In the genomic region with DNA sequence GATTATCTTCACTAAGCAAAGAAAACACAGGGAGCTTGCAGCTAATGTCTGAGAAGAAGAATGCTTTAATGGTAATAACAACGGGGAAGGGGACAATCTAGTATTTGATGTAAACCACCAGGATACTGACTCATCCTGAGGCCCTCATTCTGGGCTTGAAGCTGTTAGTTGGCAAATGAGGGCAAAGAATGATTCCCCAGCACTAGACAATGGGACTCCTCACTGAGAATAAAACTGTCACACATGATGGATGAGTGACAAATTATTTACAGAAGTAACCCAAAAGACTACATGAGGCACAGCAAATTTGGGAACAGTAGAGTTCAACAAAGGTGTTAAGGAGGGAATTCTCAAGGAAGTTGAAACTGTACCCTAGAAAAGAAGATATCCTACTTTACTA, we compare ENCODE assay signal across 9 cellular contexts.
DNase-seq lines count a peak whose midpoint lies in the region; ATAC-seq, FAIRE-seq and TF ChIP-seq lines count a peak whose summit lies in the region.
"Had no signal": no experiment of that assay in that cellular context is flagged by ENCODE, and none has a peak within 500 bp of the region (broad histone marks: within the 10 kb centered on the region; RNA-seq: fewer than 3 reads in every experiment).

No MANE protein-coding gene starts in this region.

- no peaks in the 10 kb centered on the region for H3K9me3 Mint-ChIP-seq in activated T-cell treated with anti-CD3 and anti-CD28 coated beads, Interleukin-2, amount 50 U/mL, for 4 hours
- peaks cover 0 to 2% of the 10 kb centered on the region in 2 donors for H3K9me3 Mint-ChIP-seq in stimulated activated naive B cell treated with anti-CD40 and anti-IgM and Interleukin-4, amounts not matched to agents 10 μg/mL and 1 μg/mL and 100 μg/mL, for 72 hours

- 0% methylated on average over 1 of the region's 1 CpG for WGBS in GM12878 (ENCODE audit: insufficient coverage, insufficient replicate concordance, low lambda C conversion rate, missing lambda C conversion rate)

- H3K79me2 ChIP-seq in GM12878 (ENCODE audit: control insufficient read depth, insufficient read depth, low read length): peaks cover 2% of the 10 kb centered on the region

- TF ChIP-seq RAD21 in GM12878 (IDR thresholded peaks at IDR 0.05; ENCODE audit: insufficient read depth, low read depth, low read length): no peak

- FAIRE-seq in GM12878 (lab: Jason Lieb, UNC): peak; percentile 13

- no peak for TF ChIP-seq CTCF in GM12878 (IDR thresholded peaks at IDR 0.05 in 2 of 3, conservative IDR thresholded peaks at IDR 0.05 in 1 of 3; ENCODE audit: control insufficient read depth in 2 of 3, extremely low read depth in 1 of 3, insufficient read depth in 1 of 3, low read depth in 3 of 3, low read length in 3 of 3)

- H3K36me3 Mint-ChIP-seq in activated T-cell treated with anti-CD3 and anti-CD28 coated beads, Interleukin-2, amount 50 U/mL, for 4 hours (ENCODE audit: insufficient read depth): peaks cover 2% of the 10 kb centered on the region
- peaks cover 13 to 16% of the 10 kb centered on the region in 2 donors for H3K36me3 Mint-ChIP-seq in stimulated activated naive B cell treated with anti-CD40 and anti-IgM and Interleukin-4, amounts not matched to agents 10 μg/mL and 1 μg/mL and 100 μg/mL, for 72 hours

- H3K27ac ChIP-seq in GM12878 (ENCODE audit: control insufficient read depth, insufficient read depth): peak overlapping the region; percentile 64

- no peak for DNase-seq in activated T-cell treated with anti-CD3 and anti-CD28 coated beads, Interleukin-2, amount 50 U/mL, for 4 hours
- DNase-seq in activated T-cell treated with anti-CD3 and anti-CD28 coated beads, Interleukin-2, amount 50 U/mL, for 1 hour: no peak
- peak; percentile 39 to 68 for DNase-seq in NCI-H1930 (lab: John Stamatoyannopoulos, UW)
- DNase-seq in GM12878 (ENCODE audit: low read depth, low spot score): peak; percentile 53
- no peak for DNase-seq in stimulated activated naive B cell treated with anti-CD40 and anti-IgM and Interleukin-4, amounts not matched to agents 10 μg/mL and 1 μg/mL and 100 μg/mL, for 72 hours
- DNase-seq in hypothalamus (lab: John Stamatoyannopoulos, UW): no peak
- no peak for DNase-seq in activated CD8-positive, alpha-beta memory T cell treated with anti-CD3 and anti-CD28 coated beads, Interleukin-2, amount 50 U/mL, for 4 hours
- no peak for DNase-seq in NK-92 treated with Interleukin-12 subunit alpha and Interleukin-12 subunit beta, amount 100 ng/mL, for 24 hours (lab: John Stamatoyannopoulos, UW)
- DNase-seq: occipital lobe had no signal

- TF ChIP-seq EP300 in GM12878 (IDR thresholded peaks at IDR 0.05; ENCODE audit: borderline replicate concordance in 1 of 2, control insufficient read depth in 1 of 2, low read depth in 2 of 2, low read length in 2 of 2): 0 out of 4 replicates have a peak, but pooled peaks of 1 of the 2 experiments have one; percentile 20

- peaks cover 15% of the 10 kb centered on the region for H3K4me1 Mint-ChIP-seq in activated T-cell treated with anti-CD3 and anti-CD28 coated beads, Interleukin-2, amount 50 U/mL, for 4 hours (ENCODE audit: low read depth)
- H3K4me1 Mint-ChIP-seq in stimulated activated naive B cell treated with anti-CD40 and anti-IgM and Interleukin-4, amounts not matched to agents 10 μg/mL and 1 μg/mL and 100 μg/mL, for 72 hours: peaks cover 20 to 27% of the 10 kb centered on the region in 2 donors

- H3K9ac ChIP-seq in GM12878 (ENCODE audit: control insufficient read depth, insufficient read depth, low read length): no peak overlapping the region

- peaks cover 17% of the 10 kb centered on the region for H3K4me1 ChIP-seq in GM12878 (ENCODE audit: control insufficient read depth, insufficient read depth, low read length)

- H3K4me3 Mint-ChIP-seq in activated T-cell treated with anti-CD3 and anti-CD28 coated beads, Interleukin-2, amount 50 U/mL, for 4 hours: no peak overlapping the region
- no peak overlapping the region for H3K4me3 Mint-ChIP-seq in stimulated activated naive B cell treated with anti-CD40 and anti-IgM and Interleukin-4, amounts not matched to agents 10 μg/mL and 1 μg/mL and 100 μg/mL, for 72 hours

- intact Hi-C loops in GM12878 (cut with micrococcal nuclease; ENCODE audit: unreplicated experiment): no loop called here

- H3K27ac Mint-ChIP-seq in stimulated activated naive B cell treated with anti-CD40 and anti-IgM and Interleukin-4, amounts not matched to agents 10 μg/mL and 1 μg/mL and 100 μg/mL, for 72 hours: peak overlapping the region; percentile 37

- CTCF ChIA-PET in GM12878 (lab: Yijun Ruan, JAX): interaction anchor here (0.6 to 3.4 kb wide), 9 partner anchors 17 to 453 kb away, joined by 3 to 11 read pairs (median 4); no protein-coding TSS in a partner anchor

- H3K4me3 ChIP-seq in GM12878: no peak overlapping the region

- H3K4me2 ChIP-seq in GM12878 (ENCODE audit: control insufficient read depth, insufficient read depth): peak overlapping the region; percentile 69; the same call in 1 of the 2 replicates

- no peak overlapping the region; the same call in 1 of the 2 replicates for H2AFZ ChIP-seq in GM12878 (ENCODE audit: control insufficient read depth, low read depth, low read length)

- RAD21 ChIA-PET in GM12878 (lab: Charles Lee; ENCODE audit: unreplicated experiment): interaction anchor here (1.0 to 3.4 kb wide), 13 partner anchors 10 to 142 kb away, joined by 3 to 21 read pairs (median 6); no protein-coding TSS in a partner anchor

- POLR2A ChIA-PET in GM12878 (lab: Charles Lee): interaction anchor here (0.6 to 2.9 kb wide), 9 partner anchors 8 to 416 kb away, joined by 3 to 15 read pairs (median 6); no protein-coding TSS in a partner anchor

- H3K9me3 ChIP-seq in GM12878 (replicated peaks; ENCODE audit: control insufficient read depth, insufficient read depth, low read length): no peaks in the 10 kb centered on the region; the same call in 2 of the 3 replicates

- TF ChIP-seq POLR2A in GM12878 (IDR thresholded peaks at IDR 0.05; ENCODE audit: low read depth, low read length): no peak

- no peaks in the 10 kb centered on the region for H3K27me3 ChIP-seq in GM12878 (replicated peaks in 1 of 2; ENCODE audit: control insufficient read depth in 2 of 2, insufficient read depth in 2 of 2, low read length in 1 of 2)

- peak; percentile 82 to 84 for ATAC-seq in activated T-cell treated with anti-CD3 and anti-CD28 coated beads, Interleukin-2, amount 50 U/mL, for 4 hours
- ATAC-seq in GM12878: peak; percentile 84
- peak; percentile 38 to 60 for ATAC-seq in stimulated activated naive B cell treated with anti-CD40 and anti-IgM and Interleukin-4, amounts not matched to agents 10 μg/mL and 1 μg/mL and 100 μg/mL, for 72 hours (replicated peaks)

- in situ Hi-C loops in GM12878 (cut with MboI): no loop called here

- SMC1A ChIA-PET in GM12878 (lab: Charles Lee; ENCODE audit: uncharacterized antibody, unreplicated experiment): interaction anchor here (0.6 to 3.2 kb wide), 20 partner anchors 9 to 170 kb away, joined by 3 to 19 read pairs (median 4); no protein-coding TSS in a partner anchor

- BruUV-seq in GM12878 (replicated peaks; lab: Mats Ljungman, UMichigan): no TSS peak

- no peaks in the 10 kb centered on the region for H4K20me1 ChIP-seq in GM12878 (ENCODE audit: control insufficient read depth, insufficient read depth)

- H3K36me3 ChIP-seq in GM12878 (ENCODE audit: control insufficient read depth in 2 of 2, insufficient read depth in 2 of 2, low read length in 1 of 2): no peaks in the 10 kb centered on the region; a peak in 1 of 4 replicates

- no peaks in the 10 kb centered on the region for H3K27me3 Mint-ChIP-seq in activated T-cell treated with anti-CD3 and anti-CD28 coated beads, Interleukin-2, amount 50 U/mL, for 4 hours (ENCODE audit: low read depth)
- H3K27me3 Mint-ChIP-seq in stimulated activated naive B cell treated with anti-CD40 and anti-IgM and Interleukin-4, amounts not matched to agents 10 μg/mL and 1 μg/mL and 100 μg/mL, for 72 hours: no peaks in the 10 kb centered on the region

TF ChIP-seq in GM12878, 131 proteins besides CTCF, POLR2A, EP300 and RAD21 (continues in another document):
- TF ChIP-seq, protein P1, sequence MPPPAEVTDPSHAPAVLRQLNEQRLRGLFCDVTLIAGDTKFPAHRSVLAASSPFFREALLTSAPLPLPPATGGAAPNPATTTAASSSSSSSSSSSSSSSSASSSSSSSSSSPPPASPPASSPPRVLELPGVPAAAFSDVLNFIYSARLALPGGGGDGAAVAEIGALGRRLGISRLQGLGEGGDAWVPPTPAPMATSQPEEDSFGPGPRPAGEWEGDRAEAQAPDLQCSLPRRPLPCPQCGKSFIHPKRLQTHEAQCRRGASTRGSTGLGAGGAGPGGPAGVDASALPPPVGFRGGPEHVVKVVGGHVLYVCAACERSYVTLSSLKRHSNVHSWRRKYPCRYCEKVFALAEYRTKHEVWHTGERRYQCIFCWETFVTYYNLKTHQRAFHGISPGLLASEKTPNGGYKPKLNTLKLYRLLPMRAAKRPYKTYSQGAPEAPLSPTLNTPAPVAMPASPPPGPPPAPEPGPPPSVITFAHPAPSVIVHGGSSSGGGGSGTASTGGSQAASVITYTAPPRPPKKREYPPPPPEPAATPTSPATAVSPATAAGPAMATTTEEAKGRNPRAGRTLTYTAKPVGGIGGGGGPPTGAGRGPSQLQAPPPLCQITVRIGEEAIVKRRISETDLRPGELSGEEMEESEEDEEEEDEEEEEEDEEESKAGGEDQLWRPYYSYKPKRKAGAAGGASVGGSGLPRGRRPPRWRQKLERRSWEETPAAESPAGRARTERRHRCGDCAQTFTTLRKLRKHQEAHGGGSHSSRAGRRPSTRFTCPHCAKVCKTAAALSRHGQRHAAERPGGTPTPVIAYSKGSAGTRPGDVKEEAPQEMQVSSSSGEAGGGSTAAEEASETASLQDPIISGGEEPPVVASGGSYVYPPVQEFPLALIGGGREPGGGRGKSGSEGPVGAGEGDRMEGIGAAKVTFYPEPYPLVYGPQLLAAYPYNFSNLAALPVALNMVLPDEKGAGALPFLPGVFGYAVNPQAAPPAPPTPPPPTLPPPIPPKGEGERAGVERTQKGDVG (CRISPR knock-in tag; IDR thresholded peaks at IDR 0.05): no peak
- TF ChIP-seq BMI1 (IDR thresholded peaks at IDR 0.05; ENCODE audit: borderline replicate concordance): no peak
- no peak for TF ChIP-seq CHD1 (IDR thresholded peaks at IDR 0.05; ENCODE audit: low read depth, low read length)
- peak; percentile 76 for TF ChIP-seq IKZF1 (conservative IDR thresholded peaks at IDR 0.05)
- no peak for TF ChIP-seq CBFB (IDR thresholded peaks at IDR 0.05; ENCODE audit: low read depth)
- 0 out of 2 replicates have a peak, but pooled peaks have one; percentile 36 for TF ChIP-seq STAT3 (IDR thresholded peaks at IDR 0.05; ENCODE audit: low read depth, low read length)
- TF ChIP-seq ESRRA (IDR thresholded peaks at IDR 0.05; ENCODE audit: low read length): no peak

Comparison
In these comparisons a context has a peak if more than half of its experiments do, and no peak if none do; other contexts are left out.
1. DNase-seq: peak in NCI-H1930 (2 of 2) and GM12878 (single experiment); none in activated T-cell treated with anti-CD3 and anti-CD28 coated beads, Interleukin-2, amount 50 U/mL, for 4 hours (single experiment), activated T-cell treated with anti-CD3 and anti-CD28 coated beads, Interleukin-2, amount 50 U/mL, for 1 hour (single experiment), stimulated activated naive B cell treated with anti-CD40 and anti-IgM and Interleukin-4, amounts not matched to agents 10 μg/mL and 1 μg/mL and 100 μg/mL, for 72 hours (single experiment), hypothalamus (0 of 51), activated CD8-positive, alpha-beta memory T cell treated with anti-CD3 and anti-CD28 coated beads, Interleukin-2, amount 50 U/mL, for 4 hours (single experiment) and NK-92 treated with Interleukin-12 subunit alpha and Interleukin-12 subunit beta, amount 100 ng/mL, for 24 hours (single experiment).
2. Peak in every context shown above with its lines, with median percentiles within 50 percentile points of each other: ATAC-seq.